ENCODE assay signal across 11 cellular contexts in genomic region chr9:20561542-20561941, GRCh38.
"Had no signal": no experiment of that assay in that cellular context is flagged by ENCODE, and none has a peak within 500 bp of the region (broad histone marks: within the 10 kb centered on the region; RNA-seq: fewer than 3 reads in every experiment).

No MANE protein-coding gene starts in this region.

- ATAC-seq: left ventricle myocardium superior had no signal

- H3K4me3 Mint-ChIP-seq: central memory CD8-positive, alpha-beta T cell had no signal

- H3K9me3 Mint-ChIP-seq: central memory CD8-positive, alpha-beta T cell; stimulated activated naive CD8-positive, alpha-beta T cell treated with anti-CD3 and anti-CD28 coated beads, Interleukin-15, amount 100 ng/mL, for 72 hours had no signal

- H3K27me3 ChIP-seq: ascending aorta, colonic mucosa, suprapubic skin, vagina had no signal

- H3K36me3 ChIP-seq: ascending aorta, colonic mucosa, suprapubic skin, vagina had no signal

- H3K27me3 Mint-ChIP-seq: central memory CD8-positive, alpha-beta T cell; stimulated activated naive CD8-positive, alpha-beta T cell treated with anti-CD3 and anti-CD28 coated beads, Interleukin-15, amount 100 ng/mL, for 72 hours had no signal

- H3K4me3 ChIP-seq: ascending aorta, colonic mucosa, suprapubic skin, vagina had no signal

- DNase-seq: activated CD4-positive, CD25-positive, alpha-beta regulatory T cell; activated effector memory CD4-positive, alpha-beta T cell treated with anti-CD3 and anti-CD28 coated beads, Interleukin-2, amount 50 U/mL, for 16 hours; colonic mucosa; left ventricle myocardium superior; stimulated activated CD4-positive, alpha-beta T cell treated with anti-CD3 and anti-CD28 coated beads, Interleukin-2, amount 100 ng/mL, for 24 hours; trophoblast cell had no signal

- H3K9me3 ChIP-seq: ascending aorta, colonic mucosa, suprapubic skin, vagina had no signal

- H3K27ac ChIP-seq: ascending aorta, colonic mucosa, suprapubic skin, vagina had no signal
